23 cellular contexts compared by ENCODE assay signal in genomic region chr18:12359515-12359927, GRCh38. TPM values are rescaled to one million over a fixed set of nuclear protein-coding genes. Genes with fewer than 3 reads are reported as not detected.
DNase-seq lines count a peak whose midpoint lies in the region; ATAC-seq, FAIRE-seq and TF ChIP-seq lines count a peak whose summit lies in the region.
"Had no signal": no experiment of that assay in that cellular context is flagged by ENCODE, and none has a peak within 500 bp of the region (broad histone marks: within the 10 kb centered on the region; RNA-seq: fewer than 3 reads in every experiment).

No MANE protein-coding gene starts in this region.

- ATAC-seq in heart left ventricle (no peak), GM12878 (peak; percentile 68), foreskin keratinocyte (peak; percentile 44), GM21447 (IDR thresholded peaks at IDR 0.05; ENCODE audit: unreplicated experiment) (no peak)
- ATAC-seq: GM23338 had no signal

- no peak for FAIRE-seq in GM12878 (lab: Jason Lieb, UNC)
- FAIRE-seq: A204.1 had no signal

- no peaks in the 10 kb centered on the region for H3K9me3 ChIP-seq in left ventricle myocardium inferior (replicated peaks)
- no peaks in the 10 kb centered on the region for H3K9me3 ChIP-seq in heart left ventricle
- no peaks in the 10 kb centered on the region for H3K9me3 ChIP-seq in GM12878 (replicated peaks; ENCODE audit: control insufficient read depth, insufficient read depth, low read length)
- no peaks in the 10 kb centered on the region for H3K9me3 ChIP-seq in smooth muscle cell (replicated peaks; ENCODE audit: low read depth)
- H3K9me3 ChIP-seq: BLaER1 treated with 17β-estradiol and CSF1 and Interleukin-3, amounts not matched to agents 10 nM and 100 nM; upper lobe of left lung had no signal

- no peak for TF ChIP-seq RAD21 in GM12878 (IDR thresholded peaks at IDR 0.05; ENCODE audit: insufficient read depth, low read depth, low read length)

- H4K20me1 ChIP-seq in GM12878 (ENCODE audit: control insufficient read depth, insufficient read depth) (no peaks in the 10 kb centered on the region), smooth muscle cell (ENCODE audit: low read depth) (peaks cover 42% of the 10 kb centered on the region)

- no peaks in the 10 kb centered on the region for H3F3A ChIP-seq in smooth muscle cell (ENCODE audit: low read depth)

- no TSS peak for BruUV-seq in GM12878 (replicated peaks; lab: Mats Ljungman, UMichigan)

- CTCF ChIA-PET in GM12878 (lab: Yijun Ruan, JAX), result interaction anchor here (2.9 kb wide), 1 partner anchor 31 kb away, joined by 12 read pairs; no protein-coding TSS in a partner anchor

- H3K4me2 ChIP-seq in GM12878 (ENCODE audit: control insufficient read depth, insufficient read depth) (no peak overlapping the region), smooth muscle cell (no peak overlapping the region)
- H3K4me2 ChIP-seq: BLaER1 treated with 17β-estradiol and CSF1 and Interleukin-3, amounts not matched to agents 10 nM and 100 nM; GM23338 had no signal

- TF ChIP-seq CTCF in left ventricle myocardium inferior (IDR thresholded peaks at IDR 0.05; ENCODE audit: borderline replicate concordance) (no peak), heart left ventricle (IDR thresholded peaks at IDR 0.05) (no peak), GM12878 (IDR thresholded peaks at IDR 0.05 in 2 of 3, conservative IDR thresholded peaks at IDR 0.05 in 1 of 3; ENCODE audit: control insufficient read depth in 2 of 3, extremely low read depth in 1 of 3, insufficient read depth in 1 of 3, low read depth in 3 of 3, low read length in 3 of 3) (no peak), foreskin keratinocyte (conservative IDR thresholded peaks at IDR 0.05) (no peak), smooth muscle cell (IDR thresholded peaks at IDR 0.05; ENCODE audit: borderline replicate concordance, insufficient read depth, poor library complexity, severe bottlenecking) (no peak)

- H3K27me3 ChIP-seq in left ventricle myocardium inferior (ENCODE audit: low read depth) (no peaks in the 10 kb centered on the region), heart left ventricle (no peaks in the 10 kb centered on the region), GM12878 (replicated peaks in 1 of 2; ENCODE audit: control insufficient read depth in 2 of 2, insufficient read depth in 2 of 2, low read length in 1 of 2) (no peaks in the 10 kb centered on the region), foreskin keratinocyte (no peaks in the 10 kb centered on the region), smooth muscle cell (ENCODE audit: low read depth) (no peaks in the 10 kb centered on the region)
- H3K27me3 ChIP-seq: BLaER1 treated with 17β-estradiol and CSF1 and Interleukin-3, amounts not matched to agents 10 nM and 100 nM; dorsolateral prefrontal cortex; upper lobe of left lung had no signal

- POLR2A ChIA-PET in GM12878 (lab: Charles Lee), result interaction anchor here (1.9 kb wide), 1 partner anchor 17 kb away, joined by 9 read pairs; the partner anchor contains the start of gene AFG3L2

- in situ Hi-C loops in GM12878 (cut with MboI), result no loop called here

- H3K4me1 ChIP-seq in left ventricle myocardium inferior (peaks cover 48% of the 10 kb centered on the region), heart left ventricle (peaks cover 0 to 51% (median 21%) of the 10 kb centered on the region in 12 donors), GM12878 (ENCODE audit: control insufficient read depth, insufficient read depth, low read length) (no peaks in the 10 kb centered on the region), foreskin keratinocyte (peaks cover 5% of the 10 kb centered on the region), smooth muscle cell (ENCODE audit: low read depth) (no peaks in the 10 kb centered on the region)
- H3K4me1 ChIP-seq: upper lobe of left lung had no signal

- H3K9ac ChIP-seq in GM12878 (ENCODE audit: control insufficient read depth, insufficient read depth, low read length) (no peak overlapping the region), smooth muscle cell (ENCODE audit: low read depth) (no peak overlapping the region)
- H3K9ac ChIP-seq: BLaER1 treated with 17β-estradiol and CSF1 and Interleukin-3, amounts not matched to agents 10 nM and 100 nM had no signal

- H3K36me3 ChIP-seq in left ventricle myocardium inferior (peaks cover 79% of the 10 kb centered on the region), heart left ventricle (peaks cover 3 to 100% (median 95%) of the 10 kb centered on the region in 9 donors), GM12878 (ENCODE audit: control insufficient read depth in 2 of 2, insufficient read depth in 2 of 2, low read length in 1 of 2) (peaks cover 19 to 28% of the 10 kb centered on the region in 2 experiments), smooth muscle cell (ENCODE audit: low read depth) (peaks cover 13% of the 10 kb centered on the region)

- TF ChIP-seq POLR2A in heart left ventricle (IDR thresholded peaks at IDR 0.05) (no peak), GM12878 (IDR thresholded peaks at IDR 0.05; ENCODE audit: low read depth, low read length) (no peak)

- peak overlapping the region; percentile 100 for H3K27ac ChIP-seq in left ventricle myocardium inferior (replicated peaks)
- peak overlapping the region in 5 of 12 donors; percentile 1 to 81 (median 5) for H3K27ac ChIP-seq in heart left ventricle
- no peak overlapping the region for H3K27ac ChIP-seq in GM12878 (ENCODE audit: control insufficient read depth, insufficient read depth)
- H3K27ac ChIP-seq in foreskin keratinocyte, result peak overlapping the region; percentile 6
- H3K27ac ChIP-seq in smooth muscle cell (ENCODE audit: low read depth), result no peak overlapping the region
- H3K27ac ChIP-seq: BLaER1 treated with 17β-estradiol and CSF1 and Interleukin-3, amounts not matched to agents 10 nM and 100 nM; dorsolateral prefrontal cortex; epithelial cell of prostate; upper lobe of left lung; WERI-Rb-1 had no signal

- intact Hi-C loops in left ventricle myocardium inferior (cut with micrococcal nuclease), result no loop called here
- intact Hi-C loops in heart left ventricle (cut with DNase I), result no loop called here
- intact Hi-C loops in GM12878 (cut with micrococcal nuclease; ENCODE audit: unreplicated experiment), result no loop called here

- no peak overlapping the region for H3K4me3 ChIP-seq in left ventricle myocardium inferior
- no peak overlapping the region for H3K4me3 ChIP-seq in heart left ventricle
- no peak overlapping the region for H3K4me3 ChIP-seq in GM12878
- H3K4me3 ChIP-seq in smooth muscle cell, result no peak overlapping the region
- H3K4me3 ChIP-seq: BLaER1 treated with 17β-estradiol and CSF1 and Interleukin-3, amounts not matched to agents 10 nM and 100 nM; dorsolateral prefrontal cortex; GM23338; upper lobe of left lung had no signal

- SMC1A ChIA-PET in GM12878 (lab: Charles Lee; ENCODE audit: uncharacterized antibody, unreplicated experiment), result interaction anchor here (1.5 kb wide), 1 partner anchor 31 kb away, joined by 4 read pairs; no protein-coding TSS in a partner anchor

- no peak for TF ChIP-seq EP300 in GM12878 (IDR thresholded peaks at IDR 0.05; ENCODE audit: borderline replicate concordance in 1 of 2, control insufficient read depth in 1 of 2, low read depth in 2 of 2, low read length in 2 of 2)

- RAD21 ChIA-PET in GM12878 (lab: Charles Lee; ENCODE audit: unreplicated experiment), result no interaction called here

- no peak for DNase-seq in left ventricle myocardium inferior
- DNase-seq in heart left ventricle, result no peak
- DNase-seq in GM12878 (ENCODE audit: low read depth, low spot score), result no peak
- peak in 1 of 2 donors; percentile 26 for DNase-seq in foreskin keratinocyte
- no peak for DNase-seq in retina
- no peak for DNase-seq in GM19240 (ENCODE audit: insufficient read length, low spot score)
- no peak for DNase-seq in smooth muscle cell (lab: John Stamatoyannopoulos, UW; ENCODE audit: unreplicated experiment)
- DNase-seq: activated CD8-positive, alpha-beta memory T cell treated with anti-CD3 and anti-CD28 coated beads, Interleukin-2, amount 50 U/mL, for 4 hours; dorsolateral prefrontal cortex; GDM1; NCI-H1694 treated with DMSO at 0.1 percent for 48 hours; NCI-H748 treated with DMSO at 0.1 percent for 48 hours; OCI-M1; SIG-M5; stimulated activated CD4-positive, alpha-beta T cell treated with anti-CD3 and anti-CD28 coated beads, Interleukin-12 subunit alpha, Interleukin-12 subunit beta, amount 100 ng/mL, for 4 hours; T-helper 1 cell; upper lobe of left lung; WERI-Rb-1 had no signal

- no peaks in the 10 kb centered on the region for H3K79me2 ChIP-seq in GM12878 (ENCODE audit: control insufficient read depth, insufficient read depth, low read length)
- H3K79me2 ChIP-seq in smooth muscle cell (ENCODE audit: low read depth), result no peaks in the 10 kb centered on the region

- no peak overlapping the region for H2AFZ ChIP-seq in GM12878 (ENCODE audit: control insufficient read depth, low read depth, low read length)
- H2AFZ ChIP-seq in smooth muscle cell (ENCODE audit: low read depth), result no peak overlapping the region
- H2AFZ ChIP-seq: GM23338 had no signal

- WGBS in heart left ventricle, 4 donors, result 85 to 93% (median 88%) methylated on average over 5 of the region's 5 CpGs
- 94% methylated on average over 5 of the region's 5 CpGs for WGBS in GM12878 (ENCODE audit: insufficient coverage, insufficient replicate concordance, low lambda C conversion rate, missing lambda C conversion rate)
- 85% methylated on average over 5 of the region's 5 CpGs for WGBS in smooth muscle cell (ENCODE audit: low lambda C conversion rate)

RNA-seq across cellular contexts. Expression of gene AFG3L2, which starts 17.5 kb away (rescaled TPM):
- total RNA-seq in left ventricle myocardium inferior, result 136 TPM
- total RNA-seq in heart left ventricle, result 100 to 1,000 TPM; 107 to 174 (median 142) TPM
- polyA plus RNA-seq in heart left ventricle, result 10 to 100 TPM; 59.9 to 89.4 TPM
- total RNA-seq in GM12878 (2013; cell fraction: nucleolus; rRNA removed), result 76.0 and 83.0 TPM in 2 replicates
- total RNA-seq in GM12878 (2014; rRNA removed), result 57.9 and 62.9 TPM in 2 replicates
- total RNA-seq in GM12878 (2014; rRNA removed; fragmentation: Illumina TruSeq; extraction: Trizol), result 67.7 and 71.0 TPM in 2 replicates
- 63.8 and 68.0 TPM in 2 replicates for total RNA-seq in GM12878 (2021)
- 27.0 TPM for polyA plus RNA-seq in GM12878 (2011; ENCODE audit: low read depth)
- 49.6 and 62.2 TPM in 2 replicates for polyA plus RNA-seq in GM12878 (2011; rRNA removed)
- 32.0 and 33.2 TPM in 2 replicates for polyA plus RNA-seq in GM12878 (2011; cell fraction: cytosol; rRNA removed)
- polyA plus RNA-seq in GM12878 (2011; cell fraction: nucleus; rRNA removed), result 46.8 and 48.9 TPM in 2 replicates
- polyA plus RNA-seq in GM12878 (2012), result 35.5 and 37.8 TPM in 2 replicates
- polyA plus RNA-seq in GM12878 (2014; fragmentation: Illumina TruSeq; extraction: Trizol), result 57.6 and 70.8 TPM in 2 replicates
- polyA plus RNA-seq in GM12878 (2014; fragmentation: Nextera tagmentation; extraction: Ambion mirVana), result 10 to 100 TPM; 21.0 to 21.6 TPM
- 50.4 and 56.1 TPM in 2 replicates for polyA plus RNA-seq in GM12878 (2014; rRNA removed)
- polyA plus RNA-seq in GM12878 (2016; fragmentation: Nextera tagmentation; extraction: Ambion mirVana), result 10 to 100 TPM; 66.6 to 72.7 TPM
- 41.6 and 42.9 TPM in 2 replicates for polyA minus RNA-seq in GM12878 (2011; rRNA and poly(A)+ RNA removed)
- polyA minus RNA-seq in GM12878 (2011; cell fraction: cytosol; rRNA and poly(A)+ RNA removed), result 17.1 and 23.5 TPM in 2 replicates
- 16.3 and 27.9 TPM in 2 replicates for polyA minus RNA-seq in GM12878 (2011; cell fraction: nucleus; rRNA and poly(A)+ RNA removed)
- 48.1 and 57.0 TPM in 2 replicates for total RNA-seq in foreskin keratinocyte
- polyA plus RNA-seq in foreskin keratinocyte, result 27.0 and 33.1 TPM in 2 replicates
- 24.3 and 56.8 TPM in 2 replicates for total RNA-seq in smooth muscle cell
- 21.6 and 30.8 TPM in 2 replicates for polyA plus RNA-seq in smooth muscle cell

RNA-seq across cellular contexts. Expression of gene PRELID3A, which starts 48.2 kb away (rescaled TPM):
- 1.2 TPM for total RNA-seq in left ventricle myocardium inferior
- 1 to 10 TPM in 4 of 9 donors, under 1 TPM in 5; 0.31 to 2.4 (median 0.87) TPM for total RNA-seq in heart left ventricle
- 1 to 10 TPM; 1.3 to 2.0 TPM for polyA plus RNA-seq in heart left ventricle
- 35.5 and 38.9 TPM in 2 replicates for total RNA-seq in GM12878 (2013; cell fraction: nucleolus; rRNA removed)
- 6.0 and 11.0 TPM in 2 replicates for total RNA-seq in GM12878 (2014; rRNA removed)
- total RNA-seq in GM12878 (2014; rRNA removed; fragmentation: Illumina TruSeq; extraction: Trizol), result 6.9 and 7.3 TPM in 2 replicates
- 10.0 and 13.1 TPM in 2 replicates for total RNA-seq in GM12878 (2021)
- 2.8 TPM for polyA plus RNA-seq in GM12878 (2011; ENCODE audit: low read depth)
- 6.1 and 7.6 TPM in 2 replicates for polyA plus RNA-seq in GM12878 (2011; rRNA removed)
- 5.7 and 7.4 TPM in 2 replicates for polyA plus RNA-seq in GM12878 (2011; cell fraction: cytosol; rRNA removed)
- 35.5 and 36.8 TPM in 2 replicates for polyA plus RNA-seq in GM12878 (2011; cell fraction: nucleus; rRNA removed)
- 5.6 and 6.6 TPM in 2 replicates for polyA plus RNA-seq in GM12878 (2012)
- 4.7 and 7.3 TPM in 2 replicates for polyA plus RNA-seq in GM12878 (2014; fragmentation: Illumina TruSeq; extraction: Trizol)
- polyA plus RNA-seq in GM12878 (2014; fragmentation: Nextera tagmentation; extraction: Ambion mirVana), result 1 to 10 TPM in 1 of 2 experiments, under 1 TPM in 1; 0.43 to 1.2 TPM
- 14.3 and 19.4 TPM in 2 replicates for polyA plus RNA-seq in GM12878 (2014; rRNA removed)
- 1 to 10 TPM; 7.3 to 9.1 TPM for polyA plus RNA-seq in GM12878 (2016; fragmentation: Nextera tagmentation; extraction: Ambion mirVana)
- 1.8 and 3.0 TPM in 2 replicates for polyA minus RNA-seq in GM12878 (2011; rRNA and poly(A)+ RNA removed)
- 2.9 TPM in 1 of 2 replicates, not detected in the other for polyA minus RNA-seq in GM12878 (2011; cell fraction: cytosol; rRNA and poly(A)+ RNA removed)
- 2.9 and 8.0 TPM in 2 replicates for polyA minus RNA-seq in GM12878 (2011; cell fraction: nucleus; rRNA and poly(A)+ RNA removed)
- total RNA-seq in foreskin keratinocyte, result 3.6 and 4.5 TPM in 2 replicates
- 3.7 and 3.9 TPM in 2 replicates for polyA plus RNA-seq in foreskin keratinocyte
- 0.49 and 6.3 TPM in 2 replicates for total RNA-seq in smooth muscle cell
- polyA plus RNA-seq in smooth muscle cell, result 0.65 and 1.3 TPM in 2 replicates

RNA-seq across cellular contexts. Expression of gene TUBB6, which starts 51.5 kb away (rescaled TPM):
- total RNA-seq in left ventricle myocardium inferior (81.5 TPM), heart left ventricle (100 to 1,000 TPM in 6 of 9 donors, 10 to 100 TPM in 3; 64.8 to 421 (median 126) TPM), GM12878 (2014; rRNA removed) (189 and 197 TPM in 2 replicates), GM12878 (2014; rRNA removed; fragmentation: Illumina TruSeq; extraction: Trizol) (59.3 and 67.4 TPM in 2 replicates), GM12878 (2021) (94.0 and 97.7 TPM in 2 replicates), foreskin keratinocyte (772 and 774 TPM in 2 replicates), smooth muscle cell (344 and 460 TPM in 2 replicates)
- polyA plus RNA-seq in heart left ventricle (100 to 1,000 TPM in 1 of 2 donors, 10 to 100 TPM in 1; 90.4 to 800 TPM), GM12878 (2011; rRNA removed) (14.7 and 27.4 TPM in 2 replicates), GM12878 (2014; fragmentation: Illumina TruSeq; extraction: Trizol) (34.0 and 55.0 TPM in 2 replicates), GM12878 (2014; fragmentation: Nextera tagmentation; extraction: Ambion mirVana) (10 to 100 TPM; 47.0 to 66.8 TPM), GM12878 (2014; rRNA removed) (213 and 262 TPM in 2 replicates), GM12878 (2016; fragmentation: Nextera tagmentation; extraction: Ambion mirVana) (100 to 1,000 TPM; 149 to 160 TPM), foreskin keratinocyte (680 and 693 TPM in 2 replicates), smooth muscle cell (345 and 359 TPM in 2 replicates)
- total RNA-seq in GM12878 (2013; cell fraction: nucleolus; rRNA removed), result 43.5 and 49.0 TPM in 2 replicates
- 29.8 TPM for polyA plus RNA-seq in GM12878 (2011; ENCODE audit: low read depth)
- 40.8 and 63.2 TPM in 2 replicates for polyA plus RNA-seq in GM12878 (2011; cell fraction: cytosol; rRNA removed)
- polyA plus RNA-seq in GM12878 (2011; cell fraction: nucleus; rRNA removed), result 31.2 and 60.2 TPM in 2 replicates
- polyA plus RNA-seq in GM12878 (2012), result 52.7 and 61.0 TPM in 2 replicates
- polyA minus RNA-seq in GM12878 (2011; rRNA and poly(A)+ RNA removed), result 28.0 and 43.6 TPM in 2 replicates
- 12.6 and 22.6 TPM in 2 replicates for polyA minus RNA-seq in GM12878 (2011; cell fraction: cytosol; rRNA and poly(A)+ RNA removed)
- 5.3 and 15.6 TPM in 2 replicates for polyA minus RNA-seq in GM12878 (2011; cell fraction: nucleus; rRNA and poly(A)+ RNA removed)

Comparison
In these comparisons a context has a peak if more than half of its experiments do, and no peak if none do; other contexts are left out.
1. H3K27ac ChIP-seq: peak in left ventricle myocardium inferior (single experiment) and foreskin keratinocyte (single experiment); none in GM12878 (single experiment) and smooth muscle cell (single experiment).
2. ATAC-seq: peak in GM12878 (single experiment) and foreskin keratinocyte (single experiment); none in heart left ventricle (0 of 4) and GM21447 (single experiment).